10 cellular contexts compared by ENCODE assay signal in the genomic region with DNA sequence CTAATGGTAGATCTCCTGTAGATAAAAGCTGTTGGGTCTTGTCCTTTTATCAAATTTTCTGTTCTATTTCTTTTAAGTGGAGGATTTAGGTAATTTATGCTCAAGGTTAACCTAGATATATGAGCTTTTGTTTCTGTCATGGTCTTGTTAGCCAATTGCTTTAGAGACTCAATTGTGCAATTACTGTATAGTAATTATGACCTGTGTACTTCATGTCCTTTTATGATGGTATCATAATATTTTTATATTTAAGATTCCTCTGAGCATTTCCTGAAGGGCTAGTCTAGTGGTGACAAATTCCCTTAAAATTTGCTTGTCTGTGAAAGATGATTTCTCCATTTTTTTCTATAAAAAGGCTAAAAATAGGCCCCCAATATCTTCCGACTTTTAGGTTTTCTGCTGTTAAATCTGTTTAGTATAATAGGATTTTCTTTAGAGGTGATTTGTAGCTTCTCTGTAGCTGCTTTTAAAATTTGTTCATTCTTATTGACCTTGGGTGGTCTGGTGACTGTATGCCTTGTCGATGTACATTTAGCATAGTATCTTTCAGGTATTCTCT.
"Had no signal": no experiment of that assay in that cellular context is flagged by ENCODE, and none has a peak within 500 bp of the region (broad histone marks: within the 10 kb centered on the region; RNA-seq: fewer than 3 reads in every experiment).

No MANE protein-coding gene starts in this region.

- H2AFZ ChIP-seq: GM23338 had no signal

- H3K4me1 Mint-ChIP-seq: GM23338, H9 had no signal

- H3K27ac ChIP-seq: HL-60 had no signal

- H3K9me3 Mint-ChIP-seq: GM23338, HFFc6 had no signal

- H3K4me3 ChIP-seq: GM23338, K562 had no signal

- H3K27ac Mint-ChIP-seq: GM23338, H9, HFFc6 had no signal

- FAIRE-seq: H1, H54, K562 had no signal

- ATAC-seq: GM23338, K562 had no signal

- H3K4me2 ChIP-seq: GM23338 had no signal

- DNase-seq: H9, HCEC 1CT, HFFc6, IMR-90, KG1 had no signal

- H3K4me3 Mint-ChIP-seq: GM23338, H9, HFFc6 had no signal
